In genomic region chr21:39610705-39611104, GRCh38 we compare ENCODE assay signal across 15 cellular contexts. TPM values are rescaled to one million over a fixed set of nuclear protein-coding genes. Genes with fewer than 3 reads are reported as not detected.
A peak's percentile ranks its signal among the peaks of the same experiment; 100 is the strongest.
DNase-seq lines count a peak whose midpoint lies in the region; FAIRE-seq and TF ChIP-seq lines count a peak whose summit lies in the region.
"Had no signal": no experiment of that assay in that cellular context is flagged by ENCODE, and none has a peak within 500 bp of the region (broad histone marks: within the 10 kb centered on the region; RNA-seq: fewer than 3 reads in every experiment).

No MANE protein-coding gene starts in this region.

- H3K9me3 ChIP-seq in iPS-18c (ENCODE audit: control insufficient read depth, insufficient read depth, low read length) (no peaks in the 10 kb centered on the region), right atrium auricular region (no peaks in the 10 kb centered on the region)

- H3K36me3 ChIP-seq in right atrium auricular region: no peaks in the 10 kb centered on the region

- DNase-seq in 8988T (peak; percentile 57), H54 (ENCODE audit: insufficient read length, low spot score) (peak; percentile 81), RCC 7860 (ENCODE audit: low spot score) (peak; percentile 53), DMS114 treated with DMSO at 0.1 percent for 48 hours (lab: John Stamatoyannopoulos, UW; ENCODE audit: unreplicated experiment) (no peak), NCI-H128 (lab: John Stamatoyannopoulos, UW; ENCODE audit: unreplicated experiment) (no peak), GM03348 (ENCODE audit: low spot score) (no peak), right atrium auricular region (ENCODE audit: low spot score) (no peak)
- DNase-seq: activated B cell treated with CpG ODN at 0.5 μM for 24 hours; activated naive CD4-positive, alpha-beta T cell treated with anti-CD3 and anti-CD28 coated beads, Interleukin-2, amount 10 ng/mL, durations not matched to agents 7 days and 5 days; AML-193; foreskin melanocyte; NCI-H446; stimulated activated CD4-positive, alpha-beta T cell treated with anti-CD3 and anti-CD28 coated beads, Interleukin-12 subunit alpha, Interleukin-12 subunit beta, amount 100 ng/mL, for 4 hours had no signal

- peaks cover 0 to 5% of the 10 kb centered on the region in 2 donors for H3K4me1 ChIP-seq in right atrium auricular region

- peaks cover 3 to 5% of the 10 kb centered on the region in 2 donors for H3K27me3 ChIP-seq in right atrium auricular region

- TF ChIP-seq CTCF in right atrium auricular region (IDR thresholded peaks at IDR 0.05): no peak

- no peak overlapping the region for H3K27ac ChIP-seq in right atrium auricular region

- peak overlapping the region; percentile 78; the same call in 1 of the 2 replicates for H3K4me3 ChIP-seq in iPS-18c (ENCODE audit: insufficient read depth, low read depth, low read length)
- no peak overlapping the region for H3K4me3 ChIP-seq in right atrium auricular region

- no peak for TF ChIP-seq POLR2A in H54 (IDR thresholded peaks at IDR 0.05; ENCODE audit: low read depth, low read length)

- no peak for FAIRE-seq in H54 (lab: Jason Lieb, UNC)
- FAIRE-seq in RCC 7860 (lab: Jason Lieb, UNC): no peak
- FAIRE-seq: endometrium had no signal

RNA-seq across cellular contexts. Expression of gene B3GALT5, which starts 2.0 kb away (rescaled TPM):
- total RNA-seq in right atrium auricular region: not detected
- total RNA-seq: activated B cell treated with CpG ODN at 0.5 μM for 24 hours had no signal

Comparison
In these comparisons a context has a peak if more than half of its experiments do, and no peak if none do; other contexts are left out.
1. DNase-seq: peak in 8988T (single experiment), H54 (single experiment) and RCC 7860 (single experiment); none in DMS114 treated with DMSO at 0.1 percent for 48 hours (single experiment), NCI-H128 (single experiment), GM03348 (single experiment) and right atrium auricular region (single experiment).